In genomic region chr6:156021746-156022396, GRCh38 we compare ENCODE assay signal across 21 cellular contexts.
DNase-seq lines count a peak whose midpoint lies in the region; ATAC-seq, FAIRE-seq and TF ChIP-seq lines count a peak whose summit lies in the region.
"Had no signal": no experiment of that assay in that cellular context is flagged by ENCODE, and none has a peak within 500 bp of the region (broad histone marks: within the 10 kb centered on the region; RNA-seq: fewer than 3 reads in every experiment).

No MANE protein-coding gene starts in this region.

- 61 to 90% methylated on average over 6 of the region's 6 CpGs for WGBS in esophagus squamous epithelium, 2 donors
- WGBS in mesodermal cell (ENCODE audit: insufficient coverage in 2 of 2), 2 experiments, result 86 to 90% methylated on average over 1 to 4 of the region's 6 CpGs

- FAIRE-seq in RCC 7860 (lab: Jason Lieb, UNC), result peak; percentile 58
- FAIRE-seq: GM12892 had no signal

- intact Hi-C loops in esophagus squamous epithelium (cut with DNase I), result no loop called here

- H3K4me1 Mint-ChIP-seq in nephron progenitor cell, result no peaks in the 10 kb centered on the region
- no peaks in the 10 kb centered on the region for H3K4me1 Mint-ChIP-seq in effector memory CD8-positive, alpha-beta T cell (ENCODE audit: low read depth in 2 of 2)

- H3K36me3 ChIP-seq in esophagus squamous epithelium, result no peaks in the 10 kb centered on the region
- H3K36me3 ChIP-seq in mesodermal cell (ENCODE audit: control insufficient read depth, insufficient read depth, low read length), result no peaks in the 10 kb centered on the region
- H3K36me3 ChIP-seq: lower lobe of right lung, Peyer's patch had no signal

- DNase-seq in AG20443 (ENCODE audit: low spot score) (peak; percentile 39), RCC 7860 (ENCODE audit: low spot score) (peak; percentile 37), esophagus squamous epithelium (lab: John Stamatoyannopoulos, UW) (no peak), ureter (ENCODE audit: low spot score) (no peak), nephron progenitor cell (no peak), cortex of kidney (lab: John Stamatoyannopoulos, UW) (no peak)
- no peak for DNase-seq in effector memory CD8-positive, alpha-beta T cell
- DNase-seq: activated CD8-positive, alpha-beta memory T cell treated with anti-CD3 and anti-CD28 coated beads for 24 hours; DMS79; GOT3; head of caudate nucleus; lower lobe of right lung; NCI-H1092; NCI-H446 treated with DMSO at 0.1 percent for 48 hours; nucleus accumbens; Peyer's patch; T1000 had no signal

- TF ChIP-seq CTCF in esophagus squamous epithelium (IDR thresholded peaks at IDR 0.05), result no peak
- no peak for TF ChIP-seq CTCF in nephron progenitor cell (IDR thresholded peaks at IDR 0.05)

- no peak overlapping the region for H3K4me3 ChIP-seq in esophagus squamous epithelium
- no peak overlapping the region for H3K4me3 ChIP-seq in mesodermal cell (ENCODE audit: extremely low read depth, insufficient read depth, low read length, poor library complexity, severe bottlenecking)
- H3K4me3 ChIP-seq: lower lobe of right lung, Peyer's patch had no signal

- no peak for ATAC-seq in effector memory CD8-positive, alpha-beta T cell (replicated peaks)
- ATAC-seq: activated naive CD4-positive, alpha-beta T cell treated with anti-CD3 and anti-CD28 coated beads, Interleukin-2, amount 50 U/mL, for 72 hours; lower lobe of right lung had no signal

- H3K27ac Mint-ChIP-seq in nephron progenitor cell, result no peak overlapping the region
- no peak overlapping the region for H3K27ac Mint-ChIP-seq in effector memory CD8-positive, alpha-beta T cell
- H3K27ac Mint-ChIP-seq: activated naive CD4-positive, alpha-beta T cell treated with anti-CD3 and anti-CD28 coated beads, Interleukin-2, amount 50 U/mL, for 72 hours; B cell had no signal

- no peaks in the 10 kb centered on the region for H3K27me3 ChIP-seq in esophagus squamous epithelium
- H3K27me3 ChIP-seq: Peyer's patch had no signal

- TF ChIP-seq POLR2A in esophagus squamous epithelium (IDR thresholded peaks at IDR 0.05), result no peak

- peaks cover 3% of the 10 kb centered on the region for H3K27me3 Mint-ChIP-seq in nephron progenitor cell (ENCODE audit: low read depth, poor library complexity)
- no peaks in the 10 kb centered on the region for H3K27me3 Mint-ChIP-seq in effector memory CD8-positive, alpha-beta T cell
- H3K27me3 Mint-ChIP-seq: B cell had no signal

- H3K9me3 ChIP-seq in esophagus squamous epithelium (peaks cover 0 to 19% (median 15%) of the 10 kb centered on the region in 3 donors), mesodermal cell (ENCODE audit: control insufficient read depth, low read length) (peaks cover 10% of the 10 kb centered on the region)
- H3K9me3 ChIP-seq: Peyer's patch had no signal

- no peak overlapping the region for H3K4me3 Mint-ChIP-seq in nephron progenitor cell
- H3K4me3 Mint-ChIP-seq in effector memory CD8-positive, alpha-beta T cell, result no peak overlapping the region
- H3K4me3 Mint-ChIP-seq: B cell had no signal

- H3K9me3 Mint-ChIP-seq in nephron progenitor cell, result peaks cover 27% of the 10 kb centered on the region
- peaks cover 5 to 15% of the 10 kb centered on the region in 2 donors for H3K9me3 Mint-ChIP-seq in effector memory CD8-positive, alpha-beta T cell

- H3K36me3 Mint-ChIP-seq in nephron progenitor cell (ENCODE audit: low read depth), result peaks cover 5% of the 10 kb centered on the region
- no peaks in the 10 kb centered on the region for H3K36me3 Mint-ChIP-seq in effector memory CD8-positive, alpha-beta T cell (ENCODE audit: insufficient read depth)

- peak overlapping the region in 3 of 4 donors; percentile 48 to 66 (median 54) for H3K27ac ChIP-seq in esophagus squamous epithelium
- H3K27ac ChIP-seq in mesodermal cell (ENCODE audit: low read depth, low read length, severe bottlenecking), result peak overlapping the region; percentile 36
- H3K27ac ChIP-seq: lower lobe of right lung, Peyer's patch had no signal

- H3K4me1 ChIP-seq in esophagus squamous epithelium (peaks cover 0 to 15% (median 6%) of the 10 kb centered on the region in 3 donors), mesodermal cell (ENCODE audit: control insufficient read depth, insufficient read depth, low read length, poor library complexity, severe bottlenecking) (peaks cover 9% of the 10 kb centered on the region)
- H3K4me1 ChIP-seq: lower lobe of right lung, Peyer's patch had no signal

Comparison
In these comparisons a context has a peak if more than half of its experiments do, and no peak if none do; other contexts are left out.
1. DNase-seq: peak in AG20443 (single experiment) and RCC 7860 (single experiment); none in esophagus squamous epithelium (single experiment), ureter (single experiment), nephron progenitor cell (single experiment), effector memory CD8-positive, alpha-beta T cell (0 of 3) and cortex of kidney (single experiment).